8 cellular contexts compared by ENCODE assay signal in the genomic region with DNA sequence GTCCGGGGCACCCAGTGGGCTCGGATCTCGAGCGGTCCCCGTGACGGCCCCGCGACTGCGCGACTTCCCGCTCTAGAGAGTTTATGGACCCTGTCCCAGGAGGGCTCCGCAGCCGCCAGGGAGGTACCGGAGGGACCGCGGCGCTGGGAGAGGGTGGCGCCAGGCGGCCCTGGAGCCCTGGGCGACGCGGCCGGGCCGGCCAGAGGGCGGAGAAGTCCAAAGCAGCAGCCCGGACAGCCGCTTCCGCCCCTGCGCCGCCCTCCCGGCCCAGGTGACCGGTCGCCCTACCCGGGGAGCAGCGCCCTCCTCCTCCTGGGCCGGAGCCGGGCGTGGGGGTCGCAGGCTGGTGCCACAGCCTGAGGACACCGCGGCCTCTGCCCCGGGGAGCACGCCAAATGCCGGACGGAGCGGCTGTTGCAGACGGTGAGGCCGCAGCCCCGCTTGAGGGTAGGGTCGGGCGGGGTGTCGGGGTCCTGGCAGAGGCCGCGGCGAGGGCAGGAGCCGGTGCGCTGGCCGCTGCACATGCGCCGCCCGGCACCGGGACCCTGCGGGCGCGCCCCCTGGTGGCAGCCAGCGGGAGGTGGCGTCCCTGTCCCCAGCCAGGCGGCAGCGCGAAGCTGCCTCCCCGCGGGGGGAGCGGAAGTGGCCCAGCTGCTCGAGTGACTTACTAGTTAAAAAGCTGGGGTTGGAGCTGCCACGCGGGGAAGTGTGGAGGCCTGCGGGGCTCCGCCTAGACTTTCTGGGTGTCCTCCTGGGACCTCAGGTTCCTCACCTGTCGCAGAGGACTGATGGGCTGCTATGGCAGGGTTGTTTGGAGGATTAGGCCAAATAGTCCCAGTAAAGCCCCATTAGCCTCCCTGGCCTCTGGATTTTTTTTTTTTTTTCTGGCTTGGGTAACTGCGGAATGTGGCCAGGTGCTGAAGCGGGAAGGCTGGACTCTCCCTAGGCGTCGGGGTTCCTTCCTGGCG.
DNase-seq lines count a peak whose midpoint lies in the region; ATAC-seq lines count a peak whose summit lies in the region.

No MANE protein-coding gene starts in this region.

- ATAC-seq in GM21390 (IDR thresholded peaks at IDR 0.05; ENCODE audit: unreplicated experiment), result peak; percentile 98

- H3K27ac ChIP-seq in HUES48 (ENCODE audit: low read depth, low read length) (no peak overlapping the region), substantia nigra (ENCODE audit: low read depth, low read length, poor library complexity, severe bottlenecking) (peak overlapping the region; percentile 53)

- no peaks in the 10 kb centered on the region for H3K36me3 ChIP-seq in HUES48 (ENCODE audit: control insufficient read depth, insufficient read depth, low read length)

- peak overlapping the region; percentile 71 for H3K4me3 ChIP-seq in HUES48 (ENCODE audit: low read depth, low read length)

- DNase-seq in DMS 273 (lab: John Stamatoyannopoulos, UW; ENCODE audit: unreplicated experiment), result peak; percentile 95
- DNase-seq in RPMI8226, result peak; percentile 93
- DNase-seq in activated naive CD4-positive, alpha-beta T cell treated with Interleukin-2 at 50 U/mL for 16 hours, result peak; percentile 90
- peak; percentile 75 for DNase-seq in globus pallidus (ENCODE audit: low spot score)
- peak in 53 of 56 donors; percentile 28 to 87 (median 67) for DNase-seq in nucleus accumbens (lab: John Stamatoyannopoulos, UW)
- DNase-seq in substantia nigra (lab: John Stamatoyannopoulos, UW), result peak in 46 of 49 donors; percentile 23 to 90 (median 74)

- H3K9me3 ChIP-seq in HUES48 (ENCODE audit: control insufficient read depth, insufficient read depth, low read length), result no peaks in the 10 kb centered on the region

- peak overlapping the region; percentile 50; the same call in 1 of the 2 replicates for H3K9ac ChIP-seq in HUES48 (ENCODE audit: low read depth, low read length)

- peaks cover 15% of the 10 kb centered on the region for H3K27me3 ChIP-seq in HUES48 (ENCODE audit: control insufficient read depth, insufficient read depth, low read length)

- H3K4me1 ChIP-seq in HUES48 (ENCODE audit: control insufficient read depth, insufficient read depth, low read length), result 0 out of 2 replicates have a peak, but pooled peaks cover 4% of the 10 kb centered on the region
